ENCODE assay signal across 8 cellular contexts in genomic region chr1:103514920-103515503, GRCh38. TPM values are rescaled to one million over a fixed set of nuclear protein-coding genes. Genes with fewer than 3 reads are reported as not detected.
DNase-seq lines count a peak whose midpoint lies in the region; ATAC-seq, FAIRE-seq and TF ChIP-seq lines count a peak whose summit lies in the region.

No MANE protein-coding gene starts in this region.

- H3K4me3 ChIP-seq in left lung, result no peak overlapping the region

- H3K9me3 Mint-ChIP-seq in MCF 10A (ENCODE audit: unreplicated experiment), result peaks cover 7% of the 10 kb centered on the region

- H3K9me3 ChIP-seq in left lung, result no peaks in the 10 kb centered on the region

- no peaks in the 10 kb centered on the region for H3K4me1 ChIP-seq in left lung

- peak; percentile 45 to 48 for ATAC-seq in activated CD4-positive, CD25-positive, alpha-beta regulatory T cell treated with anti-CD3 and anti-CD28 coated beads, Interleukin-2, amount 50 U/mL, for 24 hours
- ATAC-seq in GM21367 (IDR thresholded peaks at IDR 0.05; ENCODE audit: unreplicated experiment), result peak; percentile 83
- ATAC-seq in HG03469 (IDR thresholded peaks at IDR 0.05; ENCODE audit: unreplicated experiment), result peak; percentile 66
- ATAC-seq in left lung, result peak; percentile 91

- peaks cover 14% of the 10 kb centered on the region for H3K4me1 Mint-ChIP-seq in MCF 10A (ENCODE audit: insufficient read depth, unreplicated experiment)

- H3K4me3 Mint-ChIP-seq in MCF 10A (ENCODE audit: unreplicated experiment), result no peak overlapping the region

- no peaks in the 10 kb centered on the region for H3K36me3 Mint-ChIP-seq in MCF 10A (ENCODE audit: insufficient read depth, unreplicated experiment)

- CTCF ChIA-PET in MCF 10A (lab: Yijun Ruan, JAX), result interaction anchor here (0.6 to 5.2 kb wide), 12 partner anchors 8 to 1850 kb away, joined by 3 to 32 read pairs (median 4); partner anchors contain the start of gene RNPC3

- no peak for FAIRE-seq in urothelium cell line (lab: Jason Lieb, UNC)

- intact Hi-C loops in MCF 10A (cut with micrococcal nuclease) (loop anchor here (1.0 to 5.0 kb wide), 2 partner anchors 409 to 543 kb away; no protein-coding TSS in a partner anchor), left lung (cut with DNase I) (no loop called here)

- H3K27me3 Mint-ChIP-seq in MCF 10A (ENCODE audit: insufficient read depth, unreplicated experiment), result no peaks in the 10 kb centered on the region

- no TSS peak for BruUV-seq in MCF 10A (replicated peaks; lab: Mats Ljungman, UMichigan)

- TF ChIP-seq CTCF in MCF 10A (IDR thresholded peaks at IDR 0.05; ENCODE audit: unreplicated experiment) (peak; percentile 63), left lung (IDR thresholded peaks at IDR 0.05) (peak; percentile 62 to 72)

- DNase-seq in activated CD4-positive, CD25-positive, alpha-beta regulatory T cell treated with anti-CD3 and anti-CD28 coated beads, Interleukin-2, amount 50 U/mL, for 72 hours, result no peak
- DNase-seq in NCI-H82 treated with DMSO at 0.1 percent for 48 hours (lab: John Stamatoyannopoulos, UW; ENCODE audit: unreplicated experiment) (peak; percentile 28), MCF 10A (ENCODE audit: unreplicated experiment) (peak; percentile 68), left lung (no peak), urothelium cell line (ENCODE audit: low spot score) (peak; percentile 18)

- H3K27ac ChIP-seq in left lung, result no peak overlapping the region

- H3K27ac Mint-ChIP-seq in MCF 10A (ENCODE audit: low read depth, unreplicated experiment), result no peak overlapping the region

- H3K36me3 ChIP-seq in left lung, result no peaks in the 10 kb centered on the region

- H3K27me3 ChIP-seq in left lung, result no peaks in the 10 kb centered on the region

- POLR2A ChIA-PET in MCF 10A (lab: Yijun Ruan, JAX), result interaction anchor here (1.5 kb wide), 1 partner anchor 11 kb away, joined by 3 read pairs; no protein-coding TSS in a partner anchor

RNA-seq across cellular contexts. Expression of gene RNPC3, which starts 10.5 kb away (rescaled TPM):
- 18.7 and 22.2 TPM in 2 replicates for total RNA-seq in MCF 10A (2022)
- 10 to 100 TPM; 21.2 to 25.2 TPM for total RNA-seq in left lung

RNA-seq across cellular contexts. Expression of gene AMY2B, which starts 56.4 kb away (rescaled TPM):
- total RNA-seq in MCF 10A (2022), result 10.8 and 14.5 TPM in 2 replicates
- total RNA-seq in left lung, result 10 to 100 TPM; 10.1 to 14.5 TPM

Comparison
In these comparisons a context has a peak if more than half of its experiments do, and no peak if none do; other contexts are left out.
1. DNase-seq: peak in NCI-H82 treated with DMSO at 0.1 percent for 48 hours (single experiment), MCF 10A (single experiment) and urothelium cell line (single experiment); none in activated CD4-positive, CD25-positive, alpha-beta regulatory T cell treated with anti-CD3 and anti-CD28 coated beads, Interleukin-2, amount 50 U/mL, for 72 hours (single experiment) and left lung (0 of 2).
2. Peak in every context shown above with its lines, with median percentiles within 50 percentile points of each other: ATAC-seq.